In genomic region chr3:64921666-64922065, GRCh38 we compare ENCODE assay signal across 17 cellular contexts.
DNase-seq lines count a peak whose midpoint lies in the region; ATAC-seq and TF ChIP-seq lines count a peak whose summit lies in the region.
"Had no signal": no experiment of that assay in that cellular context is flagged by ENCODE, and none has a peak within 500 bp of the region (broad histone marks: within the 10 kb centered on the region; RNA-seq: fewer than 3 reads in every experiment).

No MANE protein-coding gene starts in this region.

- no peak overlapping the region for H3K4me3 Mint-ChIP-seq in activated CD4-positive, alpha-beta memory T cell treated with anti-CD3 and anti-CD28 coated beads for 36 hours
- H3K4me3 Mint-ChIP-seq: B cell; CD8-positive, alpha-beta T cell; GM23338; H9 had no signal

- no peaks in the 10 kb centered on the region for H3K27me3 Mint-ChIP-seq in activated CD4-positive, alpha-beta memory T cell treated with anti-CD3 and anti-CD28 coated beads for 36 hours
- H3K27me3 Mint-ChIP-seq: B cell had no signal

- H3K4me1 Mint-ChIP-seq in activated CD4-positive, alpha-beta memory T cell treated with anti-CD3 and anti-CD28 coated beads for 36 hours (ENCODE audit: low read depth): no peaks in the 10 kb centered on the region
- H3K4me1 Mint-ChIP-seq: B cell had no signal

- H4K8ac ChIP-seq in mesendoderm (ENCODE audit: low read depth, low read length): no peak overlapping the region

- no peak for TF ChIP-seq CTCF in heart right ventricle (IDR thresholded peaks at IDR 0.05)
- no peak for TF ChIP-seq CTCF in choroid plexus epithelial cell (conservative IDR thresholded peaks at IDR 0.05; ENCODE audit: low read depth, low read length)

- H3K9ac ChIP-seq in mesendoderm (ENCODE audit: low read length): no peak overlapping the region
- H3K9ac ChIP-seq: BLaER1 treated with 17β-estradiol and CSF1 and Interleukin-3, amounts not matched to agents 10 nM and 100 nM had no signal

- ATAC-seq in heart right ventricle: peak in 2 of 8 donors; percentile 20 to 22
- ATAC-seq in right cardiac atrium: no peak
- no peak for ATAC-seq in HG03520 (IDR thresholded peaks at IDR 0.05; ENCODE audit: unreplicated experiment)
- ATAC-seq: CD8-positive, alpha-beta T cell; GM23338 had no signal

- intact Hi-C loops in heart right ventricle (cut with DNase I): loop anchor here in 2 of 10 donors (10.0 kb wide), 1 partner anchor 243 kb away; no protein-coding TSS in a partner anchor
- intact Hi-C loops in right cardiac atrium (cut with DNase I): no loop called here
- intact Hi-C loops in activated CD4-positive, alpha-beta memory T cell treated with anti-CD3 and anti-CD28 coated beads for 36 hours (cut with micrococcal nuclease): no loop called here

- DNase-seq in heart right ventricle: no peak
- DNase-seq in right cardiac atrium: no peak
- peak; percentile 57 for DNase-seq in choroid plexus epithelial cell (ENCODE audit: low read depth)
- peak; percentile 67 for DNase-seq in mesendoderm
- DNase-seq in T-helper 1 cell: no peak
- no peak for DNase-seq in activated CD4-positive, alpha-beta memory T cell treated with anti-CD3 and anti-CD28 coated beads for 36 hours
- DNase-seq: 8988T; Calu3; CD8-positive, alpha-beta T cell; DMS79 treated with DMSO at 0.1 percent for 48 hours; GF-D8; H9 had no signal

- no peak overlapping the region for H3K23ac ChIP-seq in mesendoderm (ENCODE audit: low read length)

- peak overlapping the region; percentile 64 for H3K18ac ChIP-seq in mesendoderm (ENCODE audit: low read length)

- H2AK5ac ChIP-seq in mesendoderm (ENCODE audit: low read length): no peak overlapping the region

- H3K9me3 Mint-ChIP-seq in activated CD4-positive, alpha-beta memory T cell treated with anti-CD3 and anti-CD28 coated beads for 36 hours: peaks cover 3% of the 10 kb centered on the region
- H3K9me3 Mint-ChIP-seq: CD8-positive, alpha-beta T cell; GM23338; H9 had no signal

- H3K4me1 ChIP-seq in heart right ventricle: peaks cover 0 to 59% (median 26%) of the 10 kb centered on the region in 9 donors
- peaks cover 3% of the 10 kb centered on the region for H3K4me1 ChIP-seq in right cardiac atrium (ENCODE audit: control insufficient read depth, insufficient read depth, low read length)
- H3K4me1 ChIP-seq in mesendoderm (ENCODE audit: control insufficient read depth, low read depth, low read length): peaks cover 18% of the 10 kb centered on the region
- H3K4me1 ChIP-seq: BLaER1 treated with 17β-estradiol and CSF1 and Interleukin-3, amounts not matched to agents 10 nM and 100 nM had no signal

- POLR2A ChIA-PET in activated CD4-positive, alpha-beta memory T cell treated with anti-CD3 and anti-CD28 coated beads for 36 hours (lab: Charles Lee): interaction anchor here (0.8 kb wide), 1 partner anchor 54 kb away, joined by 3 read pairs; no protein-coding TSS in a partner anchor

- no peak overlapping the region for H4K5ac ChIP-seq in mesendoderm (ENCODE audit: low read length)

- H2BK5ac ChIP-seq in mesendoderm (ENCODE audit: low read length): no peak overlapping the region

- peak overlapping the region; percentile 85 for H2BK120ac ChIP-seq in mesendoderm (ENCODE audit: low read depth, low read length)

- H3K4me2 ChIP-seq in mesendoderm (ENCODE audit: low read length): no peak overlapping the region
- H3K4me2 ChIP-seq: BLaER1 treated with 17β-estradiol and CSF1 and Interleukin-3, amounts not matched to agents 10 nM and 100 nM; GM23338 had no signal

- no peaks in the 10 kb centered on the region for H3K79me1 ChIP-seq in mesendoderm (ENCODE audit: low read length)

- H3K9me3 ChIP-seq in heart right ventricle (no peaks in the 10 kb centered on the region), right cardiac atrium (ENCODE audit: control insufficient read depth, low read length) (no peaks in the 10 kb centered on the region)
- H3K9me3 ChIP-seq: BLaER1 treated with 17β-estradiol and CSF1 and Interleukin-3, amounts not matched to agents 10 nM and 100 nM had no signal

- WGBS in heart right ventricle, 2 donors: 73 to 93% methylated on average over 4 of the region's 4 CpGs
- WGBS in right cardiac atrium: 78% methylated on average over 4 of the region's 4 CpGs
- WGBS in mesendoderm (ENCODE audit: extremely low coverage, insufficient coverage, low lambda C conversion rate): no CpG with 5 or more reads among the region's 4 CpGs

- H3K36me3 Mint-ChIP-seq in activated CD4-positive, alpha-beta memory T cell treated with anti-CD3 and anti-CD28 coated beads for 36 hours: no peaks in the 10 kb centered on the region
- H3K36me3 Mint-ChIP-seq: CD8-positive, alpha-beta T cell had no signal

- CTCF ChIA-PET in activated CD4-positive, alpha-beta memory T cell treated with anti-CD3 and anti-CD28 coated beads for 36 hours (lab: Charles Lee): interaction anchor here (0.6 to 0.7 kb wide), 2 partner anchors 30 to 1414 kb away, joined by 3 read pairs; no protein-coding TSS in a partner anchor

- peak overlapping the region; percentile 16 for H3K4ac ChIP-seq in mesendoderm (ENCODE audit: low read depth, low read length)

- H3K27me3 ChIP-seq in heart right ventricle (no peaks in the 10 kb centered on the region), right cardiac atrium (ENCODE audit: control insufficient read depth, insufficient read depth) (no peaks in the 10 kb centered on the region), mesendoderm (ENCODE audit: insufficient read depth, low read length, poor library complexity) (no peaks in the 10 kb centered on the region)
- H3K27me3 ChIP-seq: BLaER1 treated with 17β-estradiol and CSF1 and Interleukin-3, amounts not matched to agents 10 nM and 100 nM had no signal

- H3K27ac Mint-ChIP-seq in activated CD4-positive, alpha-beta memory T cell treated with anti-CD3 and anti-CD28 coated beads for 36 hours: no peak overlapping the region
- H3K27ac Mint-ChIP-seq: B cell; CD8-positive, alpha-beta T cell; GM23338; H9 had no signal

- no peak overlapping the region for H2BK15ac ChIP-seq in mesendoderm (replicated peaks; ENCODE audit: low read depth)

- H3K27ac ChIP-seq in heart right ventricle (peak overlapping the region in 6 of 10 donors; percentile 35 to 57 (median 52)), right cardiac atrium (ENCODE audit: low read length) (no peak overlapping the region), mesendoderm (ENCODE audit: low read depth, low read length) (no peak overlapping the region)
- H3K27ac ChIP-seq: BLaER1 treated with 17β-estradiol and CSF1 and Interleukin-3, amounts not matched to agents 10 nM and 100 nM; HL-60 had no signal

- H3K4me3 ChIP-seq in heart right ventricle (no peak overlapping the region), right cardiac atrium (ENCODE audit: low read length) (no peak overlapping the region), choroid plexus epithelial cell (ENCODE audit: low read depth, low read length) (no peak overlapping the region), mesendoderm (ENCODE audit: low read length) (no peak overlapping the region)
- H3K4me3 ChIP-seq: BLaER1 treated with 17β-estradiol and CSF1 and Interleukin-3, amounts not matched to agents 10 nM and 100 nM; GM23338 had no signal

- H3K36me3 ChIP-seq in heart right ventricle (no peaks in the 10 kb centered on the region), mesendoderm (ENCODE audit: control insufficient read depth, insufficient read depth, low read length) (no peaks in the 10 kb centered on the region)
- H3K36me3 ChIP-seq: BLaER1 treated with 17β-estradiol and CSF1 and Interleukin-3, amounts not matched to agents 10 nM and 100 nM had no signal

- no peaks in the 10 kb centered on the region for H3K79me2 ChIP-seq in mesendoderm (ENCODE audit: control insufficient read depth, insufficient read depth, low read length)

- H3K56ac ChIP-seq in mesendoderm (ENCODE audit: low read length): no peak overlapping the region

Comparison
In these comparisons a context has a peak if more than half of its experiments do, and no peak if none do; other contexts are left out.
1. H3K27ac ChIP-seq: peak in heart right ventricle (6 of 10); none in right cardiac atrium (single experiment) and mesendoderm (single experiment).
2. DNase-seq: peak in choroid plexus epithelial cell (single experiment) and mesendoderm (single experiment); none in heart right ventricle (0 of 2), right cardiac atrium (0 of 3), T-helper 1 cell (0 of 5) and activated CD4-positive, alpha-beta memory T cell treated with anti-CD3 and anti-CD28 coated beads for 36 hours (single experiment).